In genomic region chr16:51150894-51151320, GRCh38 we compare ENCODE assay signal across 9 cellular contexts. TPM values are rescaled to one million over a fixed set of nuclear protein-coding genes. Genes with fewer than 3 reads are reported as not detected.
DNase-seq lines count a peak whose midpoint lies in the region; ATAC-seq and TF ChIP-seq lines count a peak whose summit lies in the region.
"Had no signal": no experiment of that assay in that cellular context is flagged by ENCODE, and none has a peak within 500 bp of the region (broad histone marks: within the 10 kb centered on the region; RNA-seq: fewer than 3 reads in every experiment).

TSS of gene SALL1 (minus strand) at chr16:51151270. CDS start at chr16:51151241, 29 bp downstream.

- H3K9me3 Mint-ChIP-seq in neural crest cell: no peaks in the 10 kb centered on the region

- POLR2A ChIA-PET in A673 (lab: Charles Lee; ENCODE audit: low non-redundant PET): no interaction called here

- H3K4me1 ChIP-seq in A673 (ENCODE audit: insufficient read depth, low read length, poor library complexity, severe bottlenecking): peaks cover 14% of the 10 kb centered on the region

- ATAC-seq in HG03097 (IDR thresholded peaks at IDR 0.05; ENCODE audit: low FRiP score, unreplicated experiment) (no peak), GM21423 (IDR thresholded peaks at IDR 0.05; ENCODE audit: unreplicated experiment) (no peak)

- H3K27me3 ChIP-seq in A673 (replicated peaks; ENCODE audit: insufficient read depth, low read depth, low read length, poor library complexity) (peaks cover 30% of the 10 kb centered on the region), MG63 (no peaks in the 10 kb centered on the region)

- BruUV-seq in A673 (replicated peaks; lab: Mats Ljungman, UMichigan): TSS peak; percentile 24

- H3K36me3 Mint-ChIP-seq in neural crest cell (ENCODE audit: low read depth): peaks cover 12% of the 10 kb centered on the region

- peak within 1 kb of the TSS; percentile 95 for H3K4me3 Mint-ChIP-seq in neural crest cell

- TF ChIP-seq CTCF in A673 (conservative IDR thresholded peaks at IDR 0.05; ENCODE audit: low read depth, low read length) (no peak), fibroblast of mammary gland (conservative IDR thresholded peaks at IDR 0.05; ENCODE audit: control insufficient read depth, insufficient read depth, low read depth, low read length) (no peak), neural crest cell (conservative IDR thresholded peaks at IDR 0.05) (no peak)

- CTCF ChIA-PET in A673 (lab: Charles Lee): no interaction called here

- DNase-seq in A673 (ENCODE audit: low spot score) (peak; percentile 35), MG63 (no peak), fibroblast of mammary gland (ENCODE audit: low read depth) (peak; percentile 25), neural crest cell (ENCODE audit: low read depth, low spot score) (peak; percentile 25), NAMALWA (ENCODE audit: low spot score) (no peak)
- DNase-seq in stimulated activated CD4-positive, alpha-beta T cell treated with anti-CD3 and anti-CD28 coated beads, Interleukin-15, amount 100 ng/mL, for 24 hours: no peak

- H3K36me3 ChIP-seq in A673 (ENCODE audit: insufficient read depth, low read length, poor library complexity, severe bottlenecking): no peaks in the 10 kb centered on the region
- no peaks in the 10 kb centered on the region for H3K36me3 ChIP-seq in MG63

- H3K4me3 ChIP-seq in A673 (ENCODE audit: low read depth, low read length, poor library complexity, severe bottlenecking): peak within 1 kb of the TSS; percentile 70
- H3K4me3 ChIP-seq in MG63: peak within 1 kb of the TSS; percentile 51
- peak within 1 kb of the TSS; percentile 81 for H3K4me3 ChIP-seq in fibroblast of mammary gland (ENCODE audit: control insufficient read depth, low read depth, low read length)

- H3K27ac ChIP-seq in A673 (ENCODE audit: low read depth, low read length, poor library complexity, severe bottlenecking): peak within 1 kb of the TSS; percentile 94

- H3K27ac Mint-ChIP-seq in neural crest cell (ENCODE audit: unreplicated experiment): peak within 1 kb of the TSS; percentile 97

- H3K4me1 Mint-ChIP-seq in neural crest cell: peaks cover 58% of the 10 kb centered on the region

- H3K27me3 Mint-ChIP-seq in neural crest cell (ENCODE audit: low read depth): peaks cover 55% of the 10 kb centered on the region

- intact Hi-C loops in A673 (cut with micrococcal nuclease; ENCODE audit: unreplicated experiment): loop anchor here (5.0 to 10.0 kb wide), 2 partner anchors 281 to 484 kb away; no protein-coding TSS in a partner anchor

- H3K9me3 ChIP-seq in A673 (ENCODE audit: low read depth, low read length, poor library complexity, severe bottlenecking): no peaks in the 10 kb centered on the region
- no peaks in the 10 kb centered on the region for H3K9me3 ChIP-seq in MG63

RNA-seq across cellular contexts. Expression of gene SALL1, which starts in this region (rescaled TPM):
- total RNA-seq in A673 (2021) (24.8 and 28.1 TPM in 2 replicates), neural crest cell (79.4 and 85.7 TPM in 2 replicates)
- total RNA-seq in MG63 (2014; rRNA removed; shearing (Covaris generic); ENCODE audit: low replicate concordance): 0.13 and 0.84 TPM in 2 replicates
- total RNA-seq: activated CD8-positive, alpha-beta memory T cell treated with anti-CD3 and anti-CD28 coated beads for 36 hours had no signal

Comparison
In these comparisons a context has a peak if more than half of its experiments do, and no peak if none do; other contexts are left out.
1. RNA of gene SALL1 (total RNA-seq): 79.4 to 85.7 TPM in neural crest cell and 24.8 to 28.1 TPM in A673; 0.13 to 0.84 TPM in MG63; every median in the first group is over 10 times any median in the second.
2. DNase-seq: peak in A673 (single experiment), fibroblast of mammary gland (single experiment) and neural crest cell (single experiment); none in MG63 (single experiment), stimulated activated CD4-positive, alpha-beta T cell treated with anti-CD3 and anti-CD28 coated beads, Interleukin-15, amount 100 ng/mL, for 24 hours (single experiment) and NAMALWA (single experiment).
3. Peak in every context shown above with its lines, with median percentiles within 50 percentile points of each other: H3K4me3 ChIP-seq.